Comparison of ENCODE assay signal across 8 cellular contexts in the genomic region with DNA sequence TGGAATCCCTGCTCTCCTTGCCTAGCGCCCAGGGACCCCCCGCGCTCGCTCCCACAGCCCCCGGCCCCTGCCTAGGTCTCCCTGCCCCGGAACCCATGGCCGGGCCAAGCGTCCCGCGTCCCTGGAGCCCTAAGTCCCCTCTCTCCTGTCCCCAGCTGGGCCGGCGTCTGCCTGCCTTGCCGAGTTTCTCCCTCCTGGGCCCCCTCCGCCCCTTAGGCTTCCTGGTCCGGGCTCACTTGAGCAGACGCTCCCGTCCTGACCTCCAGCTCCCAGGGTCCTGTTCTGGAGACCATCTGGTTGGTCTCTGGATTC. TPM values are rescaled to one million over a fixed set of nuclear protein-coding genes. Genes with fewer than 3 reads are reported as not detected.
A peak's percentile ranks its signal among the peaks of the same experiment; 100 is the strongest.
DNase-seq lines count a peak whose midpoint lies in the region; ATAC-seq and TF ChIP-seq lines count a peak whose summit lies in the region.

No MANE protein-coding gene starts in this region.

- H3K27me3 ChIP-seq in HUES48 (ENCODE audit: control insufficient read depth, insufficient read depth, low read length): no peaks in the 10 kb centered on the region
- H3K27me3 ChIP-seq in breast epithelium: no peaks in the 10 kb centered on the region
- H3K27me3 ChIP-seq in mucosa of rectum (ENCODE audit: control insufficient read depth in 2 of 2, insufficient read depth in 2 of 2, low read length in 2 of 2): no peaks in the 10 kb centered on the region

- no peak for TF ChIP-seq POLR2A in breast epithelium (IDR thresholded peaks at IDR 0.05)

- no peak for ATAC-seq in GM19328 (IDR thresholded peaks at IDR 0.05; ENCODE audit: unreplicated experiment)

- intact Hi-C loops in breast epithelium (cut with DNase I; ENCODE audit: low total_unique reads): no loop called here

- peak; percentile 31 for DNase-seq in ELR (ENCODE audit: low read depth)
- no peak for DNase-seq in breast epithelium (ENCODE audit: low spot score in 2 of 2)
- DNase-seq in COR-L47 (lab: John Stamatoyannopoulos, UW): no peak
- no peak for DNase-seq in NCI-H774 (lab: John Stamatoyannopoulos, UW)
- no peak for DNase-seq in NCI-H446 treated with DMSO at 0.1 percent for 48 hours (lab: John Stamatoyannopoulos, UW)

- H3K27ac ChIP-seq in HUES48 (ENCODE audit: low read depth, low read length): peak overlapping the region; percentile 46
- peak overlapping the region in 1 of 2 donors; percentile 62 for H3K27ac ChIP-seq in breast epithelium
- H3K27ac ChIP-seq in mucosa of rectum (ENCODE audit: low read depth in 2 of 2, low read length in 2 of 2): peak overlapping the region; percentile 29 to 92

- H3K36me3 ChIP-seq in HUES48 (ENCODE audit: control insufficient read depth, insufficient read depth, low read length) (peaks cover 9% of the 10 kb centered on the region; the same call in 1 of the 2 replicates), breast epithelium (no peaks in the 10 kb centered on the region), mucosa of rectum (ENCODE audit: control insufficient read depth in 2 of 2, insufficient read depth in 2 of 2, low read length in 2 of 2) (no peaks in the 10 kb centered on the region)

- H3K9ac ChIP-seq in HUES48 (ENCODE audit: low read depth, low read length) (peak overlapping the region; percentile 62), mucosa of rectum (ENCODE audit: low read depth in 1 of 2, low read length in 2 of 2) (peak overlapping the region; percentile 86 to 89)

- TF ChIP-seq CTCF in breast epithelium (IDR thresholded peaks at IDR 0.05): no peak

- no peaks in the 10 kb centered on the region for H3K9me3 ChIP-seq in HUES48 (ENCODE audit: control insufficient read depth, insufficient read depth, low read length)
- no peaks in the 10 kb centered on the region for H3K9me3 ChIP-seq in breast epithelium
- H3K9me3 ChIP-seq in mucosa of rectum (ENCODE audit: control insufficient read depth in 2 of 2, low read length in 2 of 2): no peaks in the 10 kb centered on the region

- H3K4me3 ChIP-seq in HUES48 (ENCODE audit: low read depth, low read length) (peak overlapping the region; percentile 89), breast epithelium (peak overlapping the region; percentile 74 to 95 (median 91)), mucosa of rectum (ENCODE audit: low read length in 2 of 2) (peak overlapping the region; percentile 89 to 93)

- H3K4me1 ChIP-seq in HUES48 (ENCODE audit: control insufficient read depth, insufficient read depth, low read length) (peaks cover 8% of the 10 kb centered on the region; the same call in 1 of the 2 replicates), breast epithelium (peaks cover 6 to 20% of the 10 kb centered on the region in 2 donors), mucosa of rectum (ENCODE audit: control insufficient read depth in 2 of 2, insufficient read depth in 2 of 2, low read length in 2 of 2) (peaks cover 39 to 46% of the 10 kb centered on the region in 2 donors)

RNA-seq across cellular contexts. Expression of gene NCLN, which starts 0.6 kb away (rescaled TPM):
- 10 to 100 TPM; 21.1 to 34.7 (median 25.3) TPM for total RNA-seq in breast epithelium

RNA-seq across cellular contexts. Expression of gene S1PR4, which starts 7.8 kb away (rescaled TPM):
- total RNA-seq in breast epithelium: 1 to 10 TPM in 2 of 3 donors, not detected in 1; 1.3 to 1.9 TPM

RNA-seq across cellular contexts. Expression of gene CELF5, which starts 38.1 kb away (rescaled TPM):
- total RNA-seq in breast epithelium: under 1 TPM in 2 of 3 donors, not detected in 1; 0.33 to 0.59 TPM

RNA-seq across cellular contexts. Expression of gene GNA15, which starts 50.5 kb away (rescaled TPM):
- 10 to 100 TPM in 1 of 3 donors, 1 to 10 TPM in 2; 7.8 to 16.2 (median 8.5) TPM for total RNA-seq in breast epithelium
